2 cellular contexts compared by ENCODE assay signal in the genomic region with DNA sequence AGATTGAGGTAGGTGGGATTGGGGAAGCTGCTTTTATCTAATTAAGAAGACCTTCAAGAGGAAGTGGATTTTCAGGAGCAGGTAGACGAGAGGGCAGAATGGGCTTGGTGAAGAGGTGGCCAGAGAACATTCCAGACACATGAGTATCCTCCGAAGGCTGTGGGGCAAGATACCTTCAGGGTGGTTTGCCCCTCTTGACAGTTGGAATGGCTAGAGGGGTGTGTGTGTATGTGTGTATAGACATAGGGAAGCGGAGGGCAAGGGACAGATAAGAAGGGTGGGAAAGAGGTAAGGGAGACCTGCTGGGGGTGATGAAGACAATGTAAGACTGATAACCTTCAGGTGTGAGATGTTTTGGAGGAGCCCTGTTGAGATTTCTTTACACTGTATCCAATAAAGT.
TF ChIP-seq lines count a peak whose summit lies in the region.

No MANE protein-coding gene starts in this region.

TF ChIP-seq in A549, 52 proteins besides CTCF, POLR2A, EP300 and RAD21:
- TF ChIP-seq ZFP36 (IDR thresholded peaks at IDR 0.05; ENCODE audit: borderline replicate concordance, partially characterized antibody) (no peak), TFCP2L1 (CRISPR knock-in tag; IDR thresholded peaks at IDR 0.05) (no peak), EHF (CRISPR knock-in tag; IDR thresholded peaks at IDR 0.05) (no peak), FOSB (CRISPR knock-in tag; IDR thresholded peaks at IDR 0.05) (no peak), NFE2L2 (conservative IDR thresholded peaks at IDR 0.05; ENCODE audit: low read length) (no peak), RFX5 (IDR thresholded peaks at IDR 0.05) (no peak)
- TF ChIP-seq, protein P1, sequence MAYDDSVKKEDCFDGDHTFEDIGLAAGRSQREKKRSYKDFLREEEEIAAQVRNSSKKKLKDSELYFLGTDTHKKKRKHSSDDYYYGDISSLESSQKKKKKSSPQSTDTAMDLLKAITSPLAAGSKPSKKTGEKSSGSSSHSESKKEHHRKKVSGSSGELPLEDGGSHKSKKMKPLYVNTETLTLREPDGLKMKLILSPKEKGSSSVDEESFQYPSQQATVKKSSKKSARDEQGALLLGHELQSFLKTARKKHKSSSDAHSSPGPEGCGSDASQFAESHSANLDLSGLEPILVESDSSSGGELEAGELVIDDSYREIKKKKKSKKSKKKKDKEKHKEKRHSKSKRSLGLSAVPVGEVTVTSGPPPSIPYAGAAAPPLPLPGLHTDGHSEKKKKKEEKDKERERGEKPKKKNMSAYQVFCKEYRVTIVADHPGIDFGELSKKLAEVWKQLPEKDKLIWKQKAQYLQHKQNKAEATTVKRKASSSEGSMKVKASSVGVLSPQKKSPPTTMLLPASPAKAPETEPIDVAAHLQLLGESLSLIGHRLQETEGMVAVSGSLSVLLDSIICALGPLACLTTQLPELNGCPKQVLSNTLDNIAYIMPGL (CRISPR knock-in tag; IDR thresholded peaks at IDR 0.05; ENCODE audit: borderline replicate concordance): no peak
- TF ChIP-seq, protein P2, sequence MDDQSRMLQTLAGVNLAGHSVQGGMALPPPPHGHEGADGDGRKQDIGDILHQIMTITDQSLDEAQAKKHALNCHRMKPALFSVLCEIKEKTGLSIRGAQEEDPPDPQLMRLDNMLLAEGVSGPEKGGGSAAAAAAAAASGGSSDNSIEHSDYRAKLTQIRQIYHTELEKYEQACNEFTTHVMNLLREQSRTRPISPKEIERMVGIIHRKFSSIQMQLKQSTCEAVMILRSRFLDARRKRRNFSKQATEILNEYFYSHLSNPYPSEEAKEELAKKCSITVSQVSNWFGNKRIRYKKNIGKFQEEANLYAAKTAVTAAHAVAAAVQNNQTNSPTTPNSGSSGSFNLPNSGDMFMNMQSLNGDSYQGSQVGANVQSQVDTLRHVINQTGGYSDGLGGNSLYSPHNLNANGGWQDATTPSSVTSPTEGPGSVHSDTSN (IDR thresholded peaks at IDR 0.05): no peak

TF ChIP-seq in IMR-90, 13 proteins besides CTCF, POLR2A, EP300 and RAD21:
- TF ChIP-seq, protein P3, sequence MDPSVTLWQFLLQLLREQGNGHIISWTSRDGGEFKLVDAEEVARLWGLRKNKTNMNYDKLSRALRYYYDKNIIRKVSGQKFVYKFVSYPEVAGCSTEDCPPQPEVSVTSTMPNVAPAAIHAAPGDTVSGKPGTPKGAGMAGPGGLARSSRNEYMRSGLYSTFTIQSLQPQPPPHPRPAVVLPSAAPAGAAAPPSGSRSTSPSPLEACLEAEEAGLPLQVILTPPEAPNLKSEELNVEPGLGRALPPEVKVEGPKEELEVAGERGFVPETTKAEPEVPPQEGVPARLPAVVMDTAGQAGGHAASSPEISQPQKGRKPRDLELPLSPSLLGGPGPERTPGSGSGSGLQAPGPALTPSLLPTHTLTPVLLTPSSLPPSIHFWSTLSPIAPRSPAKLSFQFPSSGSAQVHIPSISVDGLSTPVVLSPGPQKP (IDR thresholded peaks at IDR 0.05; ENCODE audit: borderline replicate concordance, low read depth, low read length): no peak
- TF ChIP-seq CEBPB (IDR thresholded peaks at IDR 0.05; ENCODE audit: low read depth, low read length): no peak
- TF ChIP-seq FOS (IDR thresholded peaks at IDR 0.05; ENCODE audit: low read depth, low read length): no peak
- TF ChIP-seq CHD1 (IDR thresholded peaks at IDR 0.05; ENCODE audit: low read depth, low read length): no peak
- TF ChIP-seq, protein P4, sequence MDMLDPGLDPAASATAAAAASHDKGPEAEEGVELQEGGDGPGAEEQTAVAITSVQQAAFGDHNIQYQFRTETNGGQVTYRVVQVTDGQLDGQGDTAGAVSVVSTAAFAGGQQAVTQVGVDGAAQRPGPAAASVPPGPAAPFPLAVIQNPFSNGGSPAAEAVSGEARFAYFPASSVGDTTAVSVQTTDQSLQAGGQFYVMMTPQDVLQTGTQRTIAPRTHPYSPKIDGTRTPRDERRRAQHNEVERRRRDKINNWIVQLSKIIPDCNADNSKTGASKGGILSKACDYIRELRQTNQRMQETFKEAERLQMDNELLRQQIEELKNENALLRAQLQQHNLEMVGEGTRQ (IDR thresholded peaks at IDR 0.05; ENCODE audit: low read depth, low read length): no peak
- TF ChIP-seq BHLHE40 (IDR thresholded peaks at IDR 0.05; ENCODE audit: low read depth, low read length): no peak
- no peak for TF ChIP-seq MXI1 (IDR thresholded peaks at IDR 0.05; ENCODE audit: borderline replicate concordance, low read depth, low read length)
- no peak for TF ChIP-seq SMC3 (IDR thresholded peaks at IDR 0.05; ENCODE audit: low read depth, low read length)
- no peak for TF ChIP-seq RCOR1 (IDR thresholded peaks at IDR 0.05; ENCODE audit: insufficient replicate concordance, low read length)
- TF ChIP-seq NFE2L2 (IDR thresholded peaks at IDR 0.05; ENCODE audit: low read depth, low read length): no peak
- TF ChIP-seq MAFK (IDR thresholded peaks at IDR 0.05; ENCODE audit: low read depth, low read length): no peak
- no peak for TF ChIP-seq RFX5 (IDR thresholded peaks at IDR 0.05; ENCODE audit: low read depth, low read length)
- TF ChIP-seq MAZ (IDR thresholded peaks at IDR 0.05; ENCODE audit: borderline replicate concordance, low read depth, low read length): no peak
